15 cellular contexts compared by ENCODE assay signal in genomic region chr5:114782869-114783268, GRCh38.
DNase-seq lines count a peak whose midpoint lies in the region; ATAC-seq and TF ChIP-seq lines count a peak whose summit lies in the region.
"Had no signal": no experiment of that assay in that cellular context is flagged by ENCODE, and none has a peak within 500 bp of the region (broad histone marks: within the 10 kb centered on the region; RNA-seq: fewer than 3 reads in every experiment).

No MANE protein-coding gene starts in this region.

- H3K4me1 Mint-ChIP-seq in activated T-helper 17 cell treated with anti-CD3 and anti-CD28 coated beads, Interleukin-2, amount 50 U/mL, for 72 hours = no peaks in the 10 kb centered on the region
- H3K4me1 Mint-ChIP-seq: activated naive CD8-positive, alpha-beta T cell treated with anti-CD3 and anti-CD28 coated beads for 36 hours had no signal

- H3K9me3 Mint-ChIP-seq in activated T-helper 17 cell treated with anti-CD3 and anti-CD28 coated beads, Interleukin-2, amount 50 U/mL, for 72 hours = no peaks in the 10 kb centered on the region
- H3K9me3 Mint-ChIP-seq: activated naive CD8-positive, alpha-beta T cell treated with anti-CD3 and anti-CD28 coated beads for 36 hours had no signal

- no peaks in the 10 kb centered on the region for H3K36me3 ChIP-seq in GM06990 (ENCODE audit: control insufficient read depth, insufficient read depth, low read length)

- TF ChIP-seq CTCF in GM06990 (IDR thresholded peaks at IDR 0.05; ENCODE audit: insufficient read depth, low read length, poor library complexity, severe bottlenecking) = peak; percentile 13

- no peaks in the 10 kb centered on the region for H3K27me3 Mint-ChIP-seq in activated T-helper 17 cell treated with anti-CD3 and anti-CD28 coated beads, Interleukin-2, amount 50 U/mL, for 72 hours
- H3K27me3 Mint-ChIP-seq: activated naive CD8-positive, alpha-beta T cell treated with anti-CD3 and anti-CD28 coated beads for 36 hours had no signal

- no peak overlapping the region for H3K4me3 ChIP-seq in GM06990 (replicated peaks; ENCODE audit: low read depth, low read length)
- H3K4me3 ChIP-seq: testis had no signal

- no peak for DNase-seq in GM06990 (ENCODE audit: extremely low read depth, insufficient read length)
- peak in 53 of 58 donors; percentile 1 to 87 (median 58) for DNase-seq in anterior cingulate cortex (lab: John Stamatoyannopoulos, UW)
- peak; percentile 40 to 45 for DNase-seq in hippocampal formation (lab: John Stamatoyannopoulos, UW)
- peak; percentile 85 for DNase-seq in posterior vena cava (ENCODE audit: low spot score)
- DNase-seq: activated CD4-positive, CD25-positive, alpha-beta regulatory T cell treated with anti-CD3 and anti-CD28 coated beads, Interleukin-2, amount 50 U/mL, for 72 hours; activated CD8-positive, alpha-beta memory T cell treated with anti-CD3 and anti-CD28 coated beads, Interleukin-2, amount 50 U/mL, for 4 hours; activated naive CD8-positive, alpha-beta T cell treated with anti-CD3 and anti-CD28 coated beads for 36 hours; HFFc6; stimulated activated CD4-positive, alpha-beta T cell treated with anti-CD3 and anti-CD28 coated beads, Interleukin-12 subunit alpha, Interleukin-12 subunit beta, amount 100 ng/mL, for 4 hours; testis had no signal

- H3K27ac Mint-ChIP-seq in activated T-helper 17 cell treated with anti-CD3 and anti-CD28 coated beads, Interleukin-2, amount 50 U/mL, for 72 hours = no peak overlapping the region
- H3K27ac Mint-ChIP-seq: activated naive CD8-positive, alpha-beta T cell treated with anti-CD3 and anti-CD28 coated beads for 36 hours; HFFc6 had no signal

- no peaks in the 10 kb centered on the region for H3K27me3 ChIP-seq in GM06990 (replicated peaks; ENCODE audit: control insufficient read depth, insufficient read depth, low read length)
- H3K27me3 ChIP-seq: testis had no signal

- no peaks in the 10 kb centered on the region for H3K36me3 Mint-ChIP-seq in activated T-helper 17 cell treated with anti-CD3 and anti-CD28 coated beads, Interleukin-2, amount 50 U/mL, for 72 hours (ENCODE audit: low read depth)
- H3K36me3 Mint-ChIP-seq: activated naive CD8-positive, alpha-beta T cell treated with anti-CD3 and anti-CD28 coated beads for 36 hours had no signal

- intact Hi-C loops in posterior vena cava (cut with DNase I) = no loop called here

- H3K4me3 Mint-ChIP-seq in activated T-helper 17 cell treated with anti-CD3 and anti-CD28 coated beads, Interleukin-2, amount 50 U/mL, for 72 hours = no peak overlapping the region
- H3K4me3 Mint-ChIP-seq: activated naive CD8-positive, alpha-beta T cell treated with anti-CD3 and anti-CD28 coated beads for 36 hours; HFFc6 had no signal

- ATAC-seq in HG03175 (IDR thresholded peaks at IDR 0.05; ENCODE audit: unreplicated experiment) = no peak
- no peak for ATAC-seq in HG03342 (IDR thresholded peaks at IDR 0.05; ENCODE audit: unreplicated experiment)
- ATAC-seq in HG03159 (IDR thresholded peaks at IDR 0.05; ENCODE audit: unreplicated experiment) = no peak
- ATAC-seq in activated T-helper 17 cell treated with anti-CD3 and anti-CD28 coated beads, Interleukin-2, amount 50 U/mL, for 72 hours (replicated peaks) = no peak
- ATAC-seq: Panc1 had no signal
